8 cellular contexts compared by ENCODE assay signal in genomic region chr17:15651001-15651582, GRCh38. TPM values are rescaled to one million over a fixed set of nuclear protein-coding genes. Genes with fewer than 3 reads are reported as not detected.
DNase-seq lines count a peak whose midpoint lies in the region; ATAC-seq, FAIRE-seq and TF ChIP-seq lines count a peak whose summit lies in the region.

No MANE protein-coding gene starts in this region.

- TF ChIP-seq RAD21 in H1 (IDR thresholded peaks at IDR 0.05 in 1 of 2, conservative IDR thresholded peaks at IDR 0.05 in 1 of 2; ENCODE audit: low read depth in 2 of 2, low read length in 2 of 2), result no peak

- H3K36me3 Mint-ChIP-seq in CD4-positive, CD25-positive, alpha-beta regulatory T cell, result peaks cover 14% of the 10 kb centered on the region
- peaks cover 5% of the 10 kb centered on the region for H3K36me3 Mint-ChIP-seq in activated naive CD8-positive, alpha-beta T cell treated with anti-CD3 and anti-CD28 coated beads, Interleukin-2, amount 50 U/mL, for 24 hours (ENCODE audit: low read depth)
- peaks cover 0 to 12% of the 10 kb centered on the region in 2 donors for H3K36me3 Mint-ChIP-seq in activated naive CD4-positive, alpha-beta T cell treated with anti-CD3 and anti-CD28 coated beads, Interleukin-2, amount 50 U/mL, for 72 hours

- no peaks in the 10 kb centered on the region for H3K27me3 Mint-ChIP-seq in CD4-positive, CD25-positive, alpha-beta regulatory T cell
- no peaks in the 10 kb centered on the region for H3K27me3 Mint-ChIP-seq in activated naive CD8-positive, alpha-beta T cell treated with anti-CD3 and anti-CD28 coated beads, Interleukin-2, amount 50 U/mL, for 24 hours

- H2BK15ac ChIP-seq in H1 (ENCODE audit: low read length), result peak overlapping the region; percentile 74; the same call in 1 of the 2 replicates

- peaks cover 0 to 31% (median 18%) of the 10 kb centered on the region in 4 donors for H3K4me1 Mint-ChIP-seq in CD4-positive, CD25-positive, alpha-beta regulatory T cell
- peaks cover 1% of the 10 kb centered on the region for H3K4me1 Mint-ChIP-seq in activated naive CD8-positive, alpha-beta T cell treated with anti-CD3 and anti-CD28 coated beads, Interleukin-2, amount 50 U/mL, for 24 hours

- H3K18ac ChIP-seq in H1 (ENCODE audit: extremely low read depth, low read length), result peak overlapping the region; percentile 81; the same call in 1 of the 2 replicates

- H3K9ac ChIP-seq in H1 (replicated peaks in 1 of 4; ENCODE audit: extremely low read depth in 1 of 4, low read depth in 3 of 4, low read length in 3 of 4), result no peak overlapping the region

- WGBS in H1 (ENCODE audit: extremely low coverage in 1 of 2, insufficient coverage in 1 of 2, insufficient read length in 1 of 2, insufficient replicate concordance in 2 of 2, low coverage in 1 of 2, low lambda C conversion rate in 2 of 2, missing lambda C conversion rate in 1 of 2), 2 experiments, result 87% methylated on average over 10 of the region's 10 CpGs; no CpG with 5 or more reads in 1 of the 2 experiments

- POLR2A ChIA-PET in H1 (lab: Charles Lee; ENCODE audit: partially characterized antibody), result interaction anchor here (1.7 kb wide), 1 partner anchor 7 kb away, joined by 3 read pairs; no protein-coding TSS in a partner anchor

- H4K91ac ChIP-seq in H1 (replicated peaks; ENCODE audit: insufficient read length, low read length), result no peak overlapping the region

- peak overlapping the region; percentile 26 for H3K27ac ChIP-seq in CD4-positive, CD25-positive, alpha-beta regulatory T cell (ENCODE audit: insufficient read depth, low read length, poor library complexity, severe bottlenecking)
- H3K27ac ChIP-seq in H1 (ENCODE audit: low read depth, low read length) (no peak overlapping the region), neutrophil (peak overlapping the region; percentile 45)

- no peaks in the 10 kb centered on the region for H3K23me2 ChIP-seq in H1 (ENCODE audit: low read depth, low read length)

- H3K4me2 ChIP-seq in H1 (ENCODE audit: insufficient read depth in 1 of 2, low read depth in 2 of 2, low read length in 2 of 2), result peak overlapping the region; percentile 34 to 38; a peak in 2 of 4 replicates

- H3K36me3 ChIP-seq in CD4-positive, CD25-positive, alpha-beta regulatory T cell (ENCODE audit: control insufficient read depth, insufficient read depth, low read length), result no peaks in the 10 kb centered on the region
- H3K36me3 ChIP-seq in H1 (ENCODE audit: control insufficient read depth in 2 of 4, insufficient read depth in 4 of 4, low read length in 3 of 4) (no peaks in the 10 kb centered on the region; a peak in 1 of 8 replicates), neutrophil (no peaks in the 10 kb centered on the region), H7 (replicated peaks; ENCODE audit: control insufficient read depth, insufficient read depth, low read length) (no peaks in the 10 kb centered on the region; the same call in 1 of the 2 replicates)

- ATAC-seq in CD4-positive, CD25-positive, alpha-beta regulatory T cell (ENCODE audit: low read depth in 2 of 2), result no peak
- ATAC-seq in activated naive CD8-positive, alpha-beta T cell treated with anti-CD3 and anti-CD28 coated beads, Interleukin-2, amount 50 U/mL, for 24 hours, result no peak
- no peak for ATAC-seq in activated naive CD4-positive, alpha-beta T cell treated with anti-CD3 and anti-CD28 coated beads, Interleukin-2, amount 50 U/mL, for 72 hours
- no peak for ATAC-seq in GM21423 (IDR thresholded peaks at IDR 0.05; ENCODE audit: unreplicated experiment)

- H3K4me1 ChIP-seq in CD4-positive, CD25-positive, alpha-beta regulatory T cell (ENCODE audit: control insufficient read depth, insufficient read depth, low read length, poor library complexity, severe bottlenecking), result peaks cover 21% of the 10 kb centered on the region
- H3K4me1 ChIP-seq in H1 (replicated peaks in 1 of 4; ENCODE audit: control insufficient read depth in 3 of 4, insufficient read depth in 4 of 4, low read length in 3 of 4) (peaks cover 0 to 10% (median 8%) of the 10 kb centered on the region in 4 experiments; a peak in 6 of 7 replicates), neutrophil (ENCODE audit: control insufficient read depth in 1 of 2, insufficient read depth in 1 of 2, low read depth in 1 of 2, low read length in 1 of 2) (peaks cover 23 to 29% of the 10 kb centered on the region in 2 experiments)

- H3K9me3 ChIP-seq in CD4-positive, CD25-positive, alpha-beta regulatory T cell (ENCODE audit: control insufficient read depth in 2 of 2, low read length in 2 of 2), result no peaks in the 10 kb centered on the region
- H3K9me3 ChIP-seq in H1 (ENCODE audit: insufficient read depth in 2 of 2, low read depth in 1 of 2, low read length in 1 of 2), result no peaks in the 10 kb centered on the region
- no peaks in the 10 kb centered on the region for H3K9me3 ChIP-seq in neutrophil

- H3K27me3 ChIP-seq in CD4-positive, CD25-positive, alpha-beta regulatory T cell (ENCODE audit: control insufficient read depth, insufficient read depth, low read length), result no peaks in the 10 kb centered on the region
- H3K27me3 ChIP-seq in H1 (replicated peaks in 1 of 4; ENCODE audit: control insufficient read depth in 3 of 4, extremely low read depth in 1 of 4, insufficient read depth in 3 of 4, low read length in 3 of 4) (no peaks in the 10 kb centered on the region), neutrophil (no peaks in the 10 kb centered on the region), H7 (ENCODE audit: control insufficient read depth, insufficient read depth, low read length) (no peaks in the 10 kb centered on the region)

- H2BK20ac ChIP-seq in H1 (ENCODE audit: low read length), result no peak overlapping the region

- no peaks in the 10 kb centered on the region for H3K9me3 Mint-ChIP-seq in CD4-positive, CD25-positive, alpha-beta regulatory T cell
- H3K9me3 Mint-ChIP-seq in activated naive CD8-positive, alpha-beta T cell treated with anti-CD3 and anti-CD28 coated beads, Interleukin-2, amount 50 U/mL, for 24 hours, result no peaks in the 10 kb centered on the region
- no peaks in the 10 kb centered on the region for H3K9me3 Mint-ChIP-seq in activated naive CD4-positive, alpha-beta T cell treated with anti-CD3 and anti-CD28 coated beads, Interleukin-2, amount 50 U/mL, for 72 hours

- no peak overlapping the region for H3K56ac ChIP-seq in H1 (replicated peaks; ENCODE audit: insufficient read length, low read depth, low read length)

- no peak overlapping the region for H2BK12ac ChIP-seq in H1 (ENCODE audit: low read depth, low read length)

- no peaks in the 10 kb centered on the region for H3K79me2 ChIP-seq in H1 (ENCODE audit: control insufficient read depth in 1 of 2, insufficient read depth in 2 of 2, low read length in 2 of 2)

- no peak for DNase-seq in CD4-positive, CD25-positive, alpha-beta regulatory T cell
- peak; percentile 16 for DNase-seq in NCI-H1092 treated with DMSO at 0.1 percent for 48 hours (lab: John Stamatoyannopoulos, UW)
- no peak for DNase-seq in H1 (ENCODE audit: low read depth in 1 of 2, low spot score in 2 of 2)
- DNase-seq in activated naive CD8-positive, alpha-beta T cell treated with anti-CD3 and anti-CD28 coated beads, Interleukin-2, amount 50 U/mL, for 24 hours, result no peak
- DNase-seq in H7, result no peak
- DNase-seq in activated naive CD4-positive, alpha-beta T cell treated with anti-CD3 and anti-CD28 coated beads, Interleukin-2, amount 50 U/mL, for 72 hours (ENCODE audit: low spot score in 2 of 2), result no peak

- peak overlapping the region; percentile 6 for H4K8ac ChIP-seq in H1 (ENCODE audit: extremely low read depth, insufficient read depth, low read length)

- no peaks in the 10 kb centered on the region for H3K79me1 ChIP-seq in H1 (ENCODE audit: low read depth, low read length)

- FAIRE-seq in H1 (lab: Jason Lieb, UNC), result no peak

- no peak overlapping the region for H3K23ac ChIP-seq in H1 (ENCODE audit: insufficient read length)

- peak overlapping the region; percentile 63 for H3K4ac ChIP-seq in H1 (replicated peaks; ENCODE audit: insufficient read length, low read depth, low read length)

- H4K20me1 ChIP-seq in H1 (replicated peaks in 1 of 2; ENCODE audit: control insufficient read depth in 1 of 2, insufficient read depth in 2 of 2, low read length in 2 of 2), result no peaks in the 10 kb centered on the region

- H3K14ac ChIP-seq in H1 (ENCODE audit: insufficient read length), result no peak overlapping the region

- H3K4me3 Mint-ChIP-seq in CD4-positive, CD25-positive, alpha-beta regulatory T cell, result peak overlapping the region; percentile 88 to 92 (median 90)
- no peak overlapping the region for H3K4me3 Mint-ChIP-seq in activated naive CD8-positive, alpha-beta T cell treated with anti-CD3 and anti-CD28 coated beads, Interleukin-2, amount 50 U/mL, for 24 hours

- TF ChIP-seq CTCF in H1 (IDR thresholded peaks at IDR 0.05; ENCODE audit: control extremely low read depth in 1 of 3, insufficient read depth in 1 of 3, low read depth in 1 of 3, low read length in 3 of 3) (no peak), neutrophil (IDR thresholded peaks at IDR 0.05) (no peak)

- no peak overlapping the region for H4K5ac ChIP-seq in H1 (ENCODE audit: insufficient read length, low read depth, low read length)

- CTCF ChIA-PET in H1 (lab: Charles Lee; ENCODE audit: partially characterized antibody), result interaction anchor here (2.4 kb wide), 1 partner anchor 10 kb away, joined by 8 read pairs; no protein-coding TSS in a partner anchor

- TF ChIP-seq EP300 in H1 (IDR thresholded peaks at IDR 0.05; ENCODE audit: borderline replicate concordance in 1 of 2, low read depth in 2 of 2, low read length in 2 of 2), result no peak

- H3K27ac Mint-ChIP-seq in CD4-positive, CD25-positive, alpha-beta regulatory T cell, result peak overlapping the region in 2 of 3 donors; percentile 89 to 91
- H3K27ac Mint-ChIP-seq in activated naive CD8-positive, alpha-beta T cell treated with anti-CD3 and anti-CD28 coated beads, Interleukin-2, amount 50 U/mL, for 24 hours, result no peak overlapping the region
- H3K27ac Mint-ChIP-seq in activated naive CD4-positive, alpha-beta T cell treated with anti-CD3 and anti-CD28 coated beads, Interleukin-2, amount 50 U/mL, for 72 hours, result no peak overlapping the region

- no peak overlapping the region for H2AFZ ChIP-seq in H1 (ENCODE audit: low read length)

- H2BK120ac ChIP-seq in H1 (replicated peaks; ENCODE audit: low read depth, low read length), result no peak overlapping the region

- peak overlapping the region; percentile 88 for H3K4me3 ChIP-seq in CD4-positive, CD25-positive, alpha-beta regulatory T cell (ENCODE audit: low read depth, low read length)
- H3K4me3 ChIP-seq in H1 (ENCODE audit: extremely low read depth in 1 of 4, insufficient read depth in 2 of 4, low read depth in 3 of 4, low read length in 4 of 4) (peak overlapping the region in 1 of 4 experiments; percentile 8; a peak in 1 of 8 replicates), neutrophil (ENCODE audit: low read depth in 1 of 2, low read length in 1 of 2) (peak overlapping the region; percentile 32 to 50), H7 (ENCODE audit: insufficient read depth, low read depth, low read length) (no peak overlapping the region)

- peak overlapping the region; percentile 43 for H2AK5ac ChIP-seq in H1 (ENCODE audit: low read depth, low read length)

- H2BK5ac ChIP-seq in H1 (ENCODE audit: low read depth, low read length), result 0 out of 2 replicates have a peak overlapping the region, but pooled peaks have one; percentile 10

- TF ChIP-seq POLR2A in H1 (IDR thresholded peaks at IDR 0.05; ENCODE audit: control extremely low read depth in 1 of 2, low read depth in 2 of 2, low read length in 2 of 2), result 0 out of 3 replicates have a peak, but pooled peaks of 1 of the 2 experiments have one; percentile 42

RNA-seq across cellular contexts. Expression of gene FBXW10B, which starts 31.6 kb away (rescaled TPM):
- 8.2 TPM for total RNA-seq in CD4-positive, CD25-positive, alpha-beta regulatory T cell
- polyA plus RNA-seq in CD4-positive, CD25-positive, alpha-beta regulatory T cell, result under 1 TPM in 3 of 4 donors, not detected in 1; 0.14 to 0.79 (median 0.41) TPM
- total RNA-seq in H1 (2021; fragmentation: NEBNext Ultra II Directional; extraction: Animal tissue kit (Norgen Biotek cat#: 25700)), result not detected in 2 replicates
- polyA plus RNA-seq in H1 (2011; rRNA removed), result 0.14 and 0.28 TPM in 2 replicates
- 0.13 TPM for polyA plus RNA-seq in H1 (2011; cell fraction: cytosol; rRNA removed)
- polyA plus RNA-seq in H1 (2011; cell fraction: nucleus; rRNA removed), result 0.97 TPM
- 0.19 to 0.42 TPM (median 0.36 TPM) in 3 of 4 replicates, not detected in the other for polyA plus RNA-seq in H1 (2012, experiment 1 of 2)
- polyA plus RNA-seq in H1 (2012, experiment 2 of 2), result not detected
- 0.20 TPM for polyA plus RNA-seq in H1 (2013, experiment 1 of 2)
- 0.04 TPM for polyA plus RNA-seq in H1 (2013, experiment 2 of 2)
- polyA minus RNA-seq in H1 (2011; rRNA and poly(A)+ RNA removed), result 0.20 and 0.54 TPM in 2 replicates
- not detected for polyA minus RNA-seq in H1 (2011; cell fraction: cytosol; rRNA and poly(A)+ RNA removed)
- not detected for polyA minus RNA-seq in H1 (2011; cell fraction: nucleus; rRNA and poly(A)+ RNA removed)
- total RNA-seq in H7 (2014; rRNA removed; shearing (Covaris generic)), result not detected in 2 replicates
- total RNA-seq in activated naive CD4-positive, alpha-beta T cell treated with anti-CD3 and anti-CD28 coated beads, Interleukin-2, amount 50 U/mL, for 72 hours, result under 1 TPM; 0.18 to 0.23 TPM

RNA-seq across cellular contexts. Expression of gene TRIM16, which starts 33.0 kb away (rescaled TPM):
- total RNA-seq in CD4-positive, CD25-positive, alpha-beta regulatory T cell, result 27.3 TPM
- 10 to 100 TPM; 33.9 to 66.8 (median 56.0) TPM for polyA plus RNA-seq in CD4-positive, CD25-positive, alpha-beta regulatory T cell
- total RNA-seq in H1 (2021; fragmentation: NEBNext Ultra II Directional; extraction: Animal tissue kit (Norgen Biotek cat#: 25700)), result 25.1 and 29.1 TPM in 2 replicates
- 13.8 and 15.2 TPM in 2 replicates for polyA plus RNA-seq in H1 (2011; rRNA removed)
- polyA plus RNA-seq in H1 (2011; cell fraction: cytosol; rRNA removed), result 19.6 TPM
- 16.6 TPM for polyA plus RNA-seq in H1 (2011; cell fraction: nucleus; rRNA removed)
- polyA plus RNA-seq in H1 (2012, experiment 1 of 2), result 27.6 to 32.3 TPM (median 30.0 TPM) in 4 replicates
- 22.4 TPM for polyA plus RNA-seq in H1 (2012, experiment 2 of 2)
- polyA plus RNA-seq in H1 (2013, experiment 1 of 2), result 12.4 TPM
- polyA plus RNA-seq in H1 (2013, experiment 2 of 2), result 13.6 TPM
- polyA minus RNA-seq in H1 (2011; rRNA and poly(A)+ RNA removed), result 32.4 and 37.1 TPM in 2 replicates
- 37.2 TPM for polyA minus RNA-seq in H1 (2011; cell fraction: cytosol; rRNA and poly(A)+ RNA removed)
- polyA minus RNA-seq in H1 (2011; cell fraction: nucleus; rRNA and poly(A)+ RNA removed), result 37.4 TPM
- 17.1 and 21.9 TPM in 2 replicates for total RNA-seq in H7 (2014; rRNA removed; shearing (Covaris generic))
- 10 to 100 TPM; 11.3 to 19.0 TPM for total RNA-seq in activated naive CD4-positive, alpha-beta T cell treated with anti-CD3 and anti-CD28 coated beads, Interleukin-2, amount 50 U/mL, for 72 hours

RNA-seq across cellular contexts. Expression of gene ZNF286A, which starts 48.5 kb away (rescaled TPM):
- 21.5 TPM for total RNA-seq in CD4-positive, CD25-positive, alpha-beta regulatory T cell
- 10 to 100 TPM; 18.9 to 23.5 (median 22.8) TPM for polyA plus RNA-seq in CD4-positive, CD25-positive, alpha-beta regulatory T cell
- total RNA-seq in H1 (2021; fragmentation: NEBNext Ultra II Directional; extraction: Animal tissue kit (Norgen Biotek cat#: 25700)), result 100.0 and 100 TPM in 2 replicates
- 13.7 and 18.2 TPM in 2 replicates for polyA plus RNA-seq in H1 (2011; rRNA removed)
- polyA plus RNA-seq in H1 (2011; cell fraction: cytosol; rRNA removed), result 27.9 TPM
- 23.8 TPM for polyA plus RNA-seq in H1 (2011; cell fraction: nucleus; rRNA removed)
- 33.9 to 54.7 TPM (median 37.1 TPM) in 4 replicates for polyA plus RNA-seq in H1 (2012, experiment 1 of 2)
- 4.2 TPM for polyA plus RNA-seq in H1 (2012, experiment 2 of 2)
- 44.8 TPM for polyA plus RNA-seq in H1 (2013, experiment 1 of 2)
- polyA plus RNA-seq in H1 (2013, experiment 2 of 2), result 41.5 TPM
- 49.0 and 60.8 TPM in 2 replicates for polyA minus RNA-seq in H1 (2011; rRNA and poly(A)+ RNA removed)
- 22.2 TPM for polyA minus RNA-seq in H1 (2011; cell fraction: cytosol; rRNA and poly(A)+ RNA removed)
- 70.8 TPM for polyA minus RNA-seq in H1 (2011; cell fraction: nucleus; rRNA and poly(A)+ RNA removed)
- total RNA-seq in H7 (2014; rRNA removed; shearing (Covaris generic)), result 49.9 and 58.9 TPM in 2 replicates
- total RNA-seq in activated naive CD4-positive, alpha-beta T cell treated with anti-CD3 and anti-CD28 coated beads, Interleukin-2, amount 50 U/mL, for 72 hours, result 10 to 100 TPM; 21.8 to 24.3 TPM

Comparison
In these comparisons a context has a peak if more than half of its experiments do, and no peak if none do; other contexts are left out.
1. H3K27ac Mint-ChIP-seq: peak in CD4-positive, CD25-positive, alpha-beta regulatory T cell (2 of 3); none in activated naive CD8-positive, alpha-beta T cell treated with anti-CD3 and anti-CD28 coated beads, Interleukin-2, amount 50 U/mL, for 24 hours (single experiment) and activated naive CD4-positive, alpha-beta T cell treated with anti-CD3 and anti-CD28 coated beads, Interleukin-2, amount 50 U/mL, for 72 hours (0 of 2).